In genomic region chr11:23278121-23278520, GRCh38 we compare ENCODE assay signal across 21 cellular contexts.
A peak's percentile ranks its signal among the peaks of the same experiment; 100 is the strongest.
DNase-seq lines count a peak whose midpoint lies in the region; ATAC-seq, FAIRE-seq and TF ChIP-seq lines count a peak whose summit lies in the region.
"Had no signal": no experiment of that assay in that cellular context is flagged by ENCODE, and none has a peak within 500 bp of the region (broad histone marks: within the 10 kb centered on the region; RNA-seq: fewer than 3 reads in every experiment).

No MANE protein-coding gene starts in this region.

- H4K5ac ChIP-seq in IMR-90 (ENCODE audit: low read depth, low read length) = no peak overlapping the region

- ATAC-seq in IMR-90 (ENCODE audit: low read depth) (peak; percentile 89), HG02970 (IDR thresholded peaks at IDR 0.05; ENCODE audit: low FRiP score, unreplicated experiment) (no peak)
- ATAC-seq: activated naive CD4-positive, alpha-beta T cell treated with anti-CD3 and anti-CD28 coated beads, Interleukin-2, amount 50 U/mL, for 72 hours; gastroesophageal sphincter; left ventricle myocardium superior; right lobe of liver had no signal

- H3K79me1 ChIP-seq in IMR-90 (ENCODE audit: low read depth in 1 of 2, low read length in 2 of 2) = no peaks in the 10 kb centered on the region

- H2BK5ac ChIP-seq in IMR-90 (ENCODE audit: low read depth, low read length, poor library complexity, severe bottlenecking) = peak overlapping the region; percentile 91

- H3K27me3 ChIP-seq in IMR-90 (ENCODE audit: control insufficient read depth, insufficient read depth, low read length) (no peaks in the 10 kb centered on the region), bronchial epithelial cell (ENCODE audit: control insufficient read depth, insufficient read depth, low read length) (no peaks in the 10 kb centered on the region)
- H3K27me3 ChIP-seq: gastroesophageal sphincter, Peyer's patch, right lobe of liver, uterus had no signal

- 0 out of 2 replicates have a peak overlapping the region, but pooled peaks have one; percentile 40 for H4K91ac ChIP-seq in IMR-90 (ENCODE audit: insufficient read depth, low read depth, low read length)

- H2AK9ac ChIP-seq in IMR-90 (replicated peaks; ENCODE audit: low read depth, low read length, poor library complexity) = no peak overlapping the region

- 20% methylated on average over 1 of the region's 4 CpGs; no CpG with 5 or more reads in 1 of the 2 experiments for WGBS in IMR-90 (ENCODE audit: extremely low coverage in 2 of 2, insufficient read length in 1 of 2), 2 experiments

- peak overlapping the region; percentile 94; the same call in 1 of the 2 replicates for H3K18ac ChIP-seq in IMR-90 (ENCODE audit: low read depth, low read length)

- no peak overlapping the region for H2AK5ac ChIP-seq in IMR-90 (ENCODE audit: low read depth, low read length)

- dilution Hi-C loops in IMR-90 (cut with HindIII; ENCODE audit: low sequenced_read_pairs, unreplicated experiment) = no loop called here

- POLR2A ChIA-PET in IMR-90 (lab: Charles Lee; ENCODE audit: unreplicated experiment) = no interaction called here

- TF ChIP-seq CTCF in AG10803 (conservative IDR thresholded peaks at IDR 0.05; ENCODE audit: low read length) (no peak), IMR-90 (conservative IDR thresholded peaks at IDR 0.05; ENCODE audit: low read depth, low read length) (no peak), bronchial epithelial cell (IDR thresholded peaks at IDR 0.05; ENCODE audit: insufficient read depth, low read length, severe bottlenecking) (no peak)

- TF ChIP-seq POLR2A in IMR-90 (IDR thresholded peaks at IDR 0.05; ENCODE audit: low read depth, low read length) = no peak

- peak overlapping the region; percentile 83; the same call in 1 of the 2 replicates for H3K4ac ChIP-seq in IMR-90 (ENCODE audit: low read depth, low read length)

- H3K36me3 ChIP-seq in IMR-90 (ENCODE audit: control insufficient read depth, insufficient read depth, low read length) (no peaks in the 10 kb centered on the region), bronchial epithelial cell (ENCODE audit: control insufficient read depth, insufficient read depth, low read length) (no peaks in the 10 kb centered on the region)
- H3K36me3 ChIP-seq: gastroesophageal sphincter, Peyer's patch, right lobe of liver, uterus had no signal

- no peak overlapping the region for H3K9ac ChIP-seq in IMR-90 (ENCODE audit: low read depth, low read length)

- H4K20me1 ChIP-seq in IMR-90 (ENCODE audit: insufficient read depth, low read length) = no peaks in the 10 kb centered on the region

- H3K4me3 ChIP-seq in AG10803 (ENCODE audit: low read length) = no peak overlapping the region
- H3K4me3 ChIP-seq in IMR-90 (ENCODE audit: insufficient read depth, low read depth, low read length) = no peak overlapping the region
- no peak overlapping the region for H3K4me3 ChIP-seq in bronchial epithelial cell (ENCODE audit: low read depth, low read length)
- H3K4me3 ChIP-seq: gastroesophageal sphincter, Peyer's patch, right lobe of liver, uterus had no signal

- peak overlapping the region; percentile 83 for H2BK120ac ChIP-seq in IMR-90 (ENCODE audit: low read depth, low read length)

- no peak overlapping the region for H3K27ac ChIP-seq in IMR-90 (ENCODE audit: insufficient read depth, low read length)
- H3K27ac ChIP-seq: gastroesophageal sphincter, HL-60, Peyer's patch, right lobe of liver, uterus had no signal

- no peaks in the 10 kb centered on the region; the same call in 1 of the 2 replicates for H3K4me1 ChIP-seq in IMR-90 (ENCODE audit: control insufficient read depth, insufficient read depth, low read length)
- H3K4me1 ChIP-seq: gastroesophageal sphincter, Peyer's patch, right lobe of liver, uterus had no signal

- H2BK15ac ChIP-seq in IMR-90 (ENCODE audit: low read depth, low read length) = peak overlapping the region; percentile 87; the same call in 2 of the 3 replicates

- no peak overlapping the region for H3K56ac ChIP-seq in IMR-90 (ENCODE audit: extremely low read depth, insufficient read depth, low read length)

- no peaks in the 10 kb centered on the region for H3K9me3 ChIP-seq in IMR-90 (ENCODE audit: control insufficient read depth, insufficient read depth, low read length)
- H3K9me3 ChIP-seq: gastroesophageal sphincter, Peyer's patch, right lobe of liver, uterus had no signal

- H3K9me1 ChIP-seq in IMR-90 (ENCODE audit: insufficient read depth, low read length) = 0 out of 2 replicates have a peak, but pooled peaks cover 4% of the 10 kb centered on the region

- TF ChIP-seq RAD21 in IMR-90 (IDR thresholded peaks at IDR 0.05; ENCODE audit: low read length) = no peak

- H2BK20ac ChIP-seq in IMR-90 (ENCODE audit: low read depth, low read length) = peak overlapping the region; percentile 76; the same call in 1 of the 2 replicates

- H2AFZ ChIP-seq in IMR-90 (replicated peaks; ENCODE audit: low read length, poor library complexity) = no peak overlapping the region

- CTCF ChIA-PET in IMR-90 (lab: Yijun Ruan, JAX) = no interaction called here

- DNase-seq in AG10803 (ENCODE audit: low read depth) (peak; percentile 60), IMR-90 (peak; percentile 81), bronchial epithelial cell (ENCODE audit: low read depth) (peak; percentile 73), glomerular visceral epithelial cell (ENCODE audit: extremely low spot score) (peak; percentile 14), T1000 (lab: John Stamatoyannopoulos, UW) (no peak), mucosa of gallbladder (ENCODE audit: low spot score) (no peak)
- no peak for DNase-seq in stimulated activated naive CD4-positive, alpha-beta T cell (lab: John Stamatoyannopoulos, UW)
- DNase-seq: activated CD4-positive, alpha-beta T cell treated with anti-CD3 and anti-CD28 coated beads, Interleukin-2, amount 50 U/mL, for 48 hours; activated T-cell treated with anti-CD3 and anti-CD28 coated beads, Interleukin-2, amount 50 U/mL, for 48 hours; effector CD4-positive, alpha-beta T cell; left ventricle myocardium superior; NCI-H1105 treated with DMSO at 0.1 percent for 48 hours; NCI-H2171 treated with DMSO at 0.1 percent for 48 hours; NCI-H82; Peyer's patch; right lobe of liver; uterus had no signal

- BruUV-seq in IMR-90 (replicated peaks; lab: Mats Ljungman, UMichigan) = no TSS peak

- H4K8ac ChIP-seq in IMR-90 (ENCODE audit: low read depth in 2 of 2, low read length in 2 of 2) = peak overlapping the region in 1 of 2 experiments; percentile 38; a peak in 2 of 4 replicates

- in situ Hi-C loops in IMR-90 (cut with MboI; ENCODE audit: low sequenced_read_pairs) = no loop called here

- peak overlapping the region; percentile 34; the same call in 1 of the 2 replicates for H3K4me2 ChIP-seq in IMR-90 (ENCODE audit: low read depth, low read length)

- FAIRE-seq in bronchial epithelial cell (lab: Jason Lieb, UNC) = no peak

- intact Hi-C loops in IMR-90 (cut with micrococcal nuclease) = no loop called here

- H3K23ac ChIP-seq in IMR-90 (ENCODE audit: low read depth, low read length) = peak overlapping the region; percentile 32; the same call in 1 of the 2 replicates

- H3K14ac ChIP-seq in IMR-90 (replicated peaks; ENCODE audit: low read depth, low read length) = 0 out of 2 replicates have a peak overlapping the region, but pooled peaks have one; percentile 74

TF ChIP-seq in IMR-90, 13 proteins besides CTCF, POLR2A, EP300 and RAD21:
- TF ChIP-seq RCOR1 (IDR thresholded peaks at IDR 0.05; ENCODE audit: insufficient replicate concordance, low read length) (no peak), FOS (IDR thresholded peaks at IDR 0.05; ENCODE audit: low read depth, low read length) (0 out of 2 replicates have a peak, but pooled peaks have one; percentile 3), CEBPB (IDR thresholded peaks at IDR 0.05; ENCODE audit: low read depth, low read length) (peak; percentile 55; the same call in 1 of the 2 replicates), NFE2L2 (IDR thresholded peaks at IDR 0.05; ENCODE audit: low read depth, low read length) (no peak), BHLHE40 (IDR thresholded peaks at IDR 0.05; ENCODE audit: low read depth, low read length) (no peak), SMC3 (IDR thresholded peaks at IDR 0.05; ENCODE audit: low read depth, low read length) (no peak)

Comparison
In these comparisons a context has a peak if more than half of its experiments do, and no peak if none do; other contexts are left out.
1. DNase-seq: peak in AG10803 (single experiment), IMR-90 (single experiment), bronchial epithelial cell (single experiment) and glomerular visceral epithelial cell (single experiment); none in stimulated activated naive CD4-positive, alpha-beta T cell (0 of 6), T1000 (single experiment) and mucosa of gallbladder (single experiment).